In the genomic region with DNA sequence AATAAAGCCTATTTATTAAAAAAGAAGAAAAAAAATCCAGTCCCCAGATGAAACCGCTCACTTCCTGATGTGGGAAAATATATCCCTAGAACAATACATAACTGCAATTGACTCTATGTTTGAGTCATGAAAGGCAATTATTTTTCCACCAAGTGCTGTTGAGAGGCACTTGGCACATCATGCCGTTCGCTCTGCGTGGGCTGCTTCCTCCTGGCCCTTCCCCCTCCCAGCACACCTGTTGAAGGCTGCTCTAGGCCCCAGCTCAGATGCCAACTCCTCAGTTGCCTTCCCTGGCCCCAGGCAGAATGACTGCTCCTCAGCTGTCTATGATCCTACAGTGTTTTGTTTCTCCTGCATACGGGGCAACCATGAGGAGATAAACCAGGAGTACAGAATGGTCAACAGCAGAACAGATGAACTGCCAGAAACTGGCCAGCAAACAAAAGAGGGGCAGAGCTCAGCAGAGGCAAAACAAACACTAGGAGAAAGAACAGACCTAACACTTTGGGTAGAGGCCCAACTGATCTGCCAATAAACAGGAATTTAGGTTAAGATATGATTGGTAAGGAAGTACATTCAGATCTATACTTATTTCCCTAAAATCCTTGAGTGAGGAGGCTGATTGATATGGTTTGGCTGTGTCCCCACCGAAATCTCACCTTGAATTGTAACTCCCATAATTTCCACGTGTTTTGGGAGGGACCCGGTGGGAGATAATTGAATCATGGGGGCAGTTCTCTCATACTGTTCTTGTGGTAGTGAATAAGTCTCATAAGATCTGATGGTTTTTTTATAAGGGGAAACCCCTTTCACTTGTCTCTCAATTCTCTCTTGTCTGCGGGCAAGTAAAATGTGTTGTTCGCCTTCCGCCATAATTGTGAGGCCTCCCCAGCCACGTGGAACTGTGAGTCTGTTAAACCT, we compare ENCODE assay signal across 8 cellular contexts. TPM values are rescaled to one million over a fixed set of nuclear protein-coding genes. Genes with fewer than 3 reads are reported as not detected.
DNase-seq lines count a peak whose midpoint lies in the region; ATAC-seq and TF ChIP-seq lines count a peak whose summit lies in the region.

No MANE protein-coding gene starts in this region.

- no peak overlapping the region for H3K4me3 ChIP-seq in ACC112 (ENCODE audit: low read depth, low read length)
- H3K4me3 ChIP-seq in LNCaP clone FGC (ENCODE audit: low read depth, low read length), result no peak overlapping the region
- no peak overlapping the region for H3K4me3 ChIP-seq in trophoblast cell (ENCODE audit: low read depth, low read length)

- no peak overlapping the region for H2BK5ac ChIP-seq in trophoblast cell (ENCODE audit: low read depth, low read length, poor library complexity)

- H4K8ac ChIP-seq in trophoblast cell (ENCODE audit: low read depth, low read length), result no peak overlapping the region

- H3K27ac ChIP-seq in ACC112 (ENCODE audit: low read depth, low read length) (peak overlapping the region; percentile 39), trophoblast cell (ENCODE audit: low read depth, low read length) (peak overlapping the region; percentile 65)

- ATAC-seq in GM21515 (IDR thresholded peaks at IDR 0.05; ENCODE audit: unreplicated experiment), result peak; percentile 53

- peak overlapping the region; percentile 62 for H2BK12ac ChIP-seq in trophoblast cell (ENCODE audit: low read length)

- H3K9ac ChIP-seq in trophoblast cell (ENCODE audit: low read length), result no peak overlapping the region

- H3K4me1 ChIP-seq in ACC112 (ENCODE audit: control insufficient read depth, insufficient read depth, low read length, unreplicated experiment) (peaks cover 18% of the 10 kb centered on the region), trophoblast cell (ENCODE audit: control insufficient read depth in 1 of 2, insufficient read depth in 2 of 2, low read length in 2 of 2) (peaks cover 4 to 16% of the 10 kb centered on the region in 2 experiments)

- H3K18ac ChIP-seq in trophoblast cell (ENCODE audit: low read length), result peak overlapping the region; percentile 28

- H2AFZ ChIP-seq in ACC112 (ENCODE audit: low read length, unreplicated experiment) (no peak overlapping the region), trophoblast cell (ENCODE audit: insufficient read depth, low read length, poor library complexity) (peak overlapping the region; percentile 10)

- H4K12ac ChIP-seq in trophoblast cell (ENCODE audit: low read depth, low read length), result no peak overlapping the region

- H3K4me2 ChIP-seq in trophoblast cell (ENCODE audit: low read length), result no peak overlapping the region

- no peak overlapping the region for H2AK5ac ChIP-seq in trophoblast cell (ENCODE audit: low read length)

- H3K36me3 ChIP-seq in ACC112 (ENCODE audit: insufficient read depth, low read length), result peaks cover 25% of the 10 kb centered on the region
- peaks cover 6 to 36% of the 10 kb centered on the region in 2 experiments for H3K36me3 ChIP-seq in trophoblast cell (ENCODE audit: control insufficient read depth in 1 of 2, insufficient read depth in 2 of 2, low read length in 2 of 2)

- H4K91ac ChIP-seq in trophoblast cell (ENCODE audit: low read depth, low read length), result no peak overlapping the region

- no CpG with 5 or more reads among the region's 12 CpGs for WGBS in trophoblast cell (ENCODE audit: extremely low coverage, insufficient coverage, insufficient read length)

- no peaks in the 10 kb centered on the region for H3K9me3 ChIP-seq in trophoblast cell (ENCODE audit: insufficient read depth, low read depth, low read length)

- H3K79me2 ChIP-seq in ACC112 (ENCODE audit: control insufficient read depth, insufficient read depth, low read length, unreplicated experiment), result peaks cover 12% of the 10 kb centered on the region
- peaks cover 2% of the 10 kb centered on the region for H3K79me2 ChIP-seq in trophoblast cell (ENCODE audit: control insufficient read depth, insufficient read depth, low read length, poor library complexity)

- no peak overlapping the region for H3K23ac ChIP-seq in trophoblast cell (ENCODE audit: low read length)

- H3K4ac ChIP-seq in trophoblast cell (ENCODE audit: low read depth, low read length), result peak overlapping the region; percentile 15

- H3K27me3 ChIP-seq in ACC112 (ENCODE audit: insufficient read depth, low read length), result no peaks in the 10 kb centered on the region
- H3K27me3 ChIP-seq in trophoblast cell (ENCODE audit: insufficient read depth, low read length), result no peaks in the 10 kb centered on the region

- peak overlapping the region; percentile 35 for H3K14ac ChIP-seq in trophoblast cell (ENCODE audit: low read length)

- no peak for TF ChIP-seq CTCF in LNCaP clone FGC (IDR thresholded peaks at IDR 0.05; ENCODE audit: control insufficient read depth, extremely low read depth, insufficient read depth)

- peak; percentile 59 for DNase-seq in LNCaP clone FGC (ENCODE audit: low read depth)
- DNase-seq in activated CD4-positive, CD25-positive, alpha-beta regulatory T cell treated with anti-CD3 and anti-CD28 coated beads, Interleukin-2, amount 50 U/mL, for 16 hours (ENCODE audit: low read depth, low spot score), result peak; percentile 35
- DNase-seq in dermis microvascular lymphatic vessel endothelial cell (ENCODE audit: low read depth in 2 of 2), result peak; percentile 85 to 95
- no peak for DNase-seq in trophoblast cell
- no peak for DNase-seq in Ammon's horn (ENCODE audit: low spot score)
- no peak for DNase-seq in foreskin melanocyte

- no peaks in the 10 kb centered on the region for H3K79me1 ChIP-seq in trophoblast cell (ENCODE audit: low read length)

- no peak overlapping the region for H2BK120ac ChIP-seq in trophoblast cell (ENCODE audit: insufficient read depth, low read length, poor library complexity)

RNA-seq across cellular contexts. Expression of a gene that starts 58.7 kb away (rescaled TPM):
- 113 and 142 TPM in 2 replicates for total RNA-seq in dermis microvascular lymphatic vessel endothelial cell
- 376 TPM in 2 replicates for polyA plus RNA-seq in trophoblast cell (2013)

Comparison
In these comparisons a context has a peak if more than half of its experiments do, and no peak if none do; other contexts are left out.
1. DNase-seq: peak in LNCaP clone FGC (single experiment), activated CD4-positive, CD25-positive, alpha-beta regulatory T cell treated with anti-CD3 and anti-CD28 coated beads, Interleukin-2, amount 50 U/mL, for 16 hours (single experiment) and dermis microvascular lymphatic vessel endothelial cell (2 of 2); none in trophoblast cell (0 of 2), Ammon's horn (single experiment) and foreskin melanocyte (single experiment).